8 cellular contexts compared by ENCODE assay signal in the genomic region with DNA sequence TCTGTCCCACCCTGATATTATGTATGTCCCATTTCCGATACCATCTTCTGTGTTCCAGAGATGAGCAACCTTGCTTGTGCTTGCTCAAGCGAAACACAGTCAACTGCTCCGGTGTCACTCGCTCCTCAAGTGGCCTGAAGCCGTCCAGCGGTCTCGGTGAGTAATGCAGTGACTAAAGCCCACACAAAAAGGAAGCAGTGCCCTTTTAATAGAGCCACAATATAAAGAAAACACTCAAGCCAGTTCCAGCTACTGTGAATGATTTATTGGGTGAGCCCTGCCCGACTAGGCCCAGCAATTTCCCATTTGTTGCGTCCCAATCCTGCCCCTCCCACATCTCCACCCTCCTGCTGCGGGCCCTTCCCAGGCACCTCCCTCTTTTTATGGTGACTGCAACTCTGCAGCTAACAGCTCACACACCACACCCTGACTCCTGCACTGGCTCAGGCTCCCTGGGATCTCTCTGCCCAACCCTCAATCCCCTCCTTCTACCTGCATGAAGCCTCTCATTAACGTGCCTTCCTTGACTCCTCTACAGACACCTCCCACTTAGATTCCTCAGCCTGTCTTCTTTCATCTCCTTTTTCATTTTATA. TPM values are rescaled to one million over a fixed set of nuclear protein-coding genes. Genes with fewer than 3 reads are reported as not detected.
A peak's percentile ranks its signal among the peaks of the same experiment; 100 is the strongest.
DNase-seq lines count a peak whose midpoint lies in the region; ATAC-seq and TF ChIP-seq lines count a peak whose summit lies in the region.

No MANE protein-coding gene starts in this region.

- TF ChIP-seq CTCF in 22Rv1 (IDR thresholded peaks at IDR 0.05) (peak; percentile 71), osteocyte (IDR thresholded peaks at IDR 0.05) (peak; percentile 31)

- H3K27me3 Mint-ChIP-seq in osteocyte (ENCODE audit: unreplicated experiment) = peaks cover 20% of the 10 kb centered on the region

- DNase-seq in NCI-H748 treated with DMSO at 0.1 percent for 48 hours (lab: John Stamatoyannopoulos, UW) = peak; percentile 44
- DNase-seq in epithelial cell of prostate (ENCODE audit: low read depth, low spot score) = peak; percentile 94
- no peak for DNase-seq in osteocyte (ENCODE audit: extremely low spot score, unreplicated experiment)
- no peak for DNase-seq in NK-92 (lab: John Stamatoyannopoulos, UW; ENCODE audit: unreplicated experiment)
- no peak for DNase-seq in OCI-M2 (lab: John Stamatoyannopoulos, UW; ENCODE audit: unreplicated experiment)

- ATAC-seq in GM18909 (IDR thresholded peaks at IDR 0.05; ENCODE audit: poor library complexity, unreplicated experiment) (peak; percentile 95), HG03060 (IDR thresholded peaks at IDR 0.05; ENCODE audit: low read depth, unreplicated experiment) (peak; percentile 94)

- H3K36me3 Mint-ChIP-seq in osteocyte (ENCODE audit: unreplicated experiment) = no peaks in the 10 kb centered on the region

- no peak overlapping the region for H3K4me3 Mint-ChIP-seq in osteocyte (ENCODE audit: unreplicated experiment)

- H3K27ac ChIP-seq in 22Rv1 (peak overlapping the region; percentile 83), epithelial cell of prostate (peak overlapping the region; percentile 84)

- no peak overlapping the region for H3K27ac Mint-ChIP-seq in osteocyte (ENCODE audit: unreplicated experiment)

- no peaks in the 10 kb centered on the region for H3K9me3 Mint-ChIP-seq in osteocyte (ENCODE audit: unreplicated experiment)

- H3K4me1 Mint-ChIP-seq in osteocyte (ENCODE audit: unreplicated experiment) = peaks cover 9% of the 10 kb centered on the region

RNA-seq across cellular contexts. Expression of gene DSC1, which starts 44.2 kb away (rescaled TPM):
- total RNA-seq in osteocyte = not detected in 2 replicates

Comparison
In these comparisons a context has a peak if more than half of its experiments do, and no peak if none do; other contexts are left out.
1. DNase-seq: peak in NCI-H748 treated with DMSO at 0.1 percent for 48 hours (single experiment) and epithelial cell of prostate (single experiment); none in osteocyte (single experiment), NK-92 (single experiment) and OCI-M2 (single experiment).